ENCODE assay signal across 8 cellular contexts in the genomic region with DNA sequence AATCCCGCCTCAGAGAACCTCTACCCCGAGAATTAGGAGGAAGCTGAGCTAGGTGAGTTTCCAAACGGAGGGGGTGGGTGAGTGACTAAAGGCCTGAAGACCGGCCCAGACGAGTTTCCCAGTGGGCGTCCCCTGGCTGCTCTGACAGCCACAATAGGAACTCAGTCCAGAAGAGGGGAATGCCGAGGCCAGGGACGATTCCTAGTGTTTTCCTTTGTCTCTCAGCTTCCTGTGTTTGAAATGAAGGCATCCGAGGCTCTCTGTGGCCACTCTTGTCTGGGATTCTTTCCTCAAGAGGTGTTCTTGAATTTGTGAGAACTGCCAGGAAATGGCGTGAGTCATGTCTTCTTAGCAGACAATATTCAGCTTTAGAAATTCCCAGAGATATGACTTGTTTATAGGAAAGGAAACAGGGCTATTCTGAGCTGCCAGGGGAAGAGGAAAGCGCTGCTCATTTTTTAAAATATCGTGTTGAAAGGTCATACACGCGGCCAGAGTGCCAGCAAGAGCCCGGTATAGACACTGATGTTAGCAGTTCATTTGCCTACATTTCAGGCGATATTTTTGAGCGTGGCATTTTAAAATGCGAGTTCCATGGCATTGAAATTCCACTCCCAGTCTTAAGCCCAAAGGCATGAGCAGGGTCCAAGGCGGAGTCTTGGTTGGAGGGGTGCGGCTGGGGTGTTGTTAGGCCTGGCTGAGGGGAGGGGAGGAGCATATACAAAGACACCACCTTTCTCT.
DNase-seq lines count a peak whose midpoint lies in the region; ATAC-seq, FAIRE-seq and TF ChIP-seq lines count a peak whose summit lies in the region.

No MANE protein-coding gene starts in this region.

- H3K4me2 ChIP-seq in skeletal muscle satellite cell (ENCODE audit: low read length), result peak overlapping the region; percentile 77

- H3K9ac ChIP-seq in skeletal muscle satellite cell (ENCODE audit: low read depth, low read length), result peak overlapping the region; percentile 84

- H3K4me3 ChIP-seq in ascending aorta (peak overlapping the region; percentile 32 to 50), skeletal muscle satellite cell (ENCODE audit: low read length) (peak overlapping the region; percentile 60)

- FAIRE-seq in D721Med (lab: Jason Lieb, UNC), result no peak

- peak overlapping the region; percentile 80 to 83 for H3K27ac ChIP-seq in ascending aorta

- TF ChIP-seq CTCF in AG09319 (IDR thresholded peaks at IDR 0.05; ENCODE audit: low read depth, low read length), result no peak
- TF ChIP-seq CTCF in ascending aorta (IDR thresholded peaks at IDR 0.05), result no peak
- no peak for TF ChIP-seq CTCF in D721Med (IDR thresholded peaks at IDR 0.05; ENCODE audit: insufficient read depth, missing control alignments)

- DNase-seq in AG09319 (ENCODE audit: extremely low read depth, low read depth) (peak; percentile 74), NCI-H2029 treated with DMSO at 0.1 percent for 48 hours (lab: John Stamatoyannopoulos, UW) (peak; percentile 57), ascending aorta (ENCODE audit: low spot score in 2 of 2) (peak; percentile 14 to 89), iPS DF 19.7 (ENCODE audit: low read depth, low spot score) (peak; percentile 95), D721Med (ENCODE audit: insufficient read length, low spot score) (no peak)

- H3K27me3 ChIP-seq in ascending aorta (no peaks in the 10 kb centered on the region), skeletal muscle satellite cell (ENCODE audit: control insufficient read depth, insufficient read depth, low read length) (no peaks in the 10 kb centered on the region)

- H3K4me1 ChIP-seq in ascending aorta (peaks cover 0 to 5% of the 10 kb centered on the region in 2 donors), skeletal muscle satellite cell (ENCODE audit: control insufficient read depth, insufficient read depth, low read length) (peaks cover 67% of the 10 kb centered on the region)

- peak; percentile 28 for ATAC-seq in GM21390 (IDR thresholded peaks at IDR 0.05; ENCODE audit: unreplicated experiment)
- no peak for ATAC-seq in GM21360 (IDR thresholded peaks at IDR 0.05; ENCODE audit: unreplicated experiment)

- H3K9me3 ChIP-seq in ascending aorta (no peaks in the 10 kb centered on the region), skeletal muscle satellite cell (replicated peaks; ENCODE audit: low read length) (no peaks in the 10 kb centered on the region)

- H3K36me3 ChIP-seq in ascending aorta, result no peaks in the 10 kb centered on the region
- H3K36me3 ChIP-seq in skeletal muscle satellite cell (ENCODE audit: insufficient read depth, low read length), result no peaks in the 10 kb centered on the region

- intact Hi-C loops in ascending aorta (cut with DNase I), result loop anchor here (2.0 to 5.0 kb wide), 4 partner anchors 76 to 352 kb away; no protein-coding TSS in a partner anchor
